Comparison of ENCODE assay signal across 15 cellular contexts in genomic region chr10:126671402-126671975, GRCh38. TPM values are rescaled to one million over a fixed set of nuclear protein-coding genes. Genes with fewer than 3 reads are reported as not detected.
DNase-seq lines count a peak whose midpoint lies in the region; FAIRE-seq lines count a peak whose summit lies in the region.
"Had no signal": no experiment of that assay in that cellular context is flagged by ENCODE, and none has a peak within 500 bp of the region (broad histone marks: within the 10 kb centered on the region; RNA-seq: fewer than 3 reads in every experiment).

No MANE protein-coding gene starts in this region.

- H2BK5ac ChIP-seq in mesendoderm (ENCODE audit: low read length): no peak overlapping the region

- CTCF ChIA-PET in activated naive CD4-positive, alpha-beta T cell treated with anti-CD3 and anti-CD28 coated beads, Interleukin-2, amount 10 ng/mL, durations not matched to agents 7 days and 5 days (lab: Charles Lee): no interaction called here

- H3K4me1 Mint-ChIP-seq in activated naive CD4-positive, alpha-beta T cell treated with anti-CD3 and anti-CD28 coated beads, Interleukin-2, amount 10 ng/mL, durations not matched to agents 7 days and 5 days: no peaks in the 10 kb centered on the region

- H3K4me2 ChIP-seq in mesendoderm (ENCODE audit: low read length): no peak overlapping the region
- H3K4me2 ChIP-seq: BLaER1 treated with 17β-estradiol and CSF1 and Interleukin-3, amounts not matched to agents 10 nM and 100 nM had no signal

- no peak overlapping the region for H3K56ac ChIP-seq in mesendoderm (ENCODE audit: low read length)

- H3K18ac ChIP-seq in mesendoderm (ENCODE audit: low read length): no peak overlapping the region

- DNase-seq in NCI-H2196 (lab: John Stamatoyannopoulos, UW; ENCODE audit: unreplicated experiment): peak; percentile 18
- DNase-seq in NCI-H2196 treated with DMSO at 0.1 percent for 48 hours (lab: John Stamatoyannopoulos, UW; ENCODE audit: unreplicated experiment): no peak
- peak; percentile 74 for DNase-seq in mesendoderm
- DNase-seq in MV-4-11 (lab: John Stamatoyannopoulos, UW): no peak
- no peak for DNase-seq in HTR-8/SVneo (ENCODE audit: insufficient read length, low spot score)
- no peak for DNase-seq in HK-2 (ENCODE audit: unreplicated experiment)
- DNase-seq in activated naive CD4-positive, alpha-beta T cell treated with anti-CD3 and anti-CD28 coated beads, Interleukin-2, amount 10 ng/mL, durations not matched to agents 7 days and 5 days: no peak
- DNase-seq: H7, IMR-90, NCI-H1694 treated with DMSO at 0.1 percent for 48 hours, NCI-H526, T-helper 1 cell had no signal

- no peak overlapping the region for H4K5ac ChIP-seq in mesendoderm (ENCODE audit: low read length)

- peaks cover 2% of the 10 kb centered on the region for H3K36me3 Mint-ChIP-seq in activated naive CD4-positive, alpha-beta T cell treated with anti-CD3 and anti-CD28 coated beads, Interleukin-2, amount 10 ng/mL, durations not matched to agents 7 days and 5 days

- no peaks in the 10 kb centered on the region for H3K79me2 ChIP-seq in mesendoderm (ENCODE audit: control insufficient read depth, insufficient read depth, low read length)

- no peaks in the 10 kb centered on the region for H3K27me3 Mint-ChIP-seq in activated naive CD4-positive, alpha-beta T cell treated with anti-CD3 and anti-CD28 coated beads, Interleukin-2, amount 10 ng/mL, durations not matched to agents 7 days and 5 days

- no peaks in the 10 kb centered on the region for H3K79me1 ChIP-seq in mesendoderm (ENCODE audit: low read length)

- H3K23ac ChIP-seq in mesendoderm (ENCODE audit: low read length): no peak overlapping the region

- H3K27ac ChIP-seq in angular gyrus (ENCODE audit: low read depth, low read length) (peak overlapping the region; percentile 93), mesendoderm (ENCODE audit: low read depth, low read length) (no peak overlapping the region)
- H3K27ac ChIP-seq: BLaER1 treated with 17β-estradiol and CSF1 and Interleukin-3, amounts not matched to agents 10 nM and 100 nM; SK-N-MC had no signal

- no peak overlapping the region for H2AK5ac ChIP-seq in mesendoderm (ENCODE audit: low read length)

- peaks cover 3% of the 10 kb centered on the region for H3K4me1 ChIP-seq in mesendoderm (ENCODE audit: control insufficient read depth, low read depth, low read length)
- H3K4me1 ChIP-seq: BLaER1 treated with 17β-estradiol and CSF1 and Interleukin-3, amounts not matched to agents 10 nM and 100 nM had no signal

- WGBS in mesendoderm (ENCODE audit: extremely low coverage, insufficient coverage, low lambda C conversion rate): no CpG with 5 or more reads among the region's 3 CpGs

- no peak overlapping the region for H2BK15ac ChIP-seq in mesendoderm (replicated peaks; ENCODE audit: low read depth)

- no peak overlapping the region for H3K4me3 ChIP-seq in mesendoderm (ENCODE audit: low read length)
- H3K4me3 ChIP-seq: BLaER1 treated with 17β-estradiol and CSF1 and Interleukin-3, amounts not matched to agents 10 nM and 100 nM; SK-N-MC had no signal

- H3K27ac Mint-ChIP-seq in activated naive CD4-positive, alpha-beta T cell treated with anti-CD3 and anti-CD28 coated beads, Interleukin-2, amount 10 ng/mL, durations not matched to agents 7 days and 5 days: no peak overlapping the region

- H3K4me3 Mint-ChIP-seq in activated naive CD4-positive, alpha-beta T cell treated with anti-CD3 and anti-CD28 coated beads, Interleukin-2, amount 10 ng/mL, durations not matched to agents 7 days and 5 days: no peak overlapping the region

- no peak for FAIRE-seq in HTR-8/SVneo (lab: Jason Lieb, UNC)

- no peaks in the 10 kb centered on the region for H3K36me3 ChIP-seq in mesendoderm (ENCODE audit: control insufficient read depth, insufficient read depth, low read length)
- H3K36me3 ChIP-seq: BLaER1 treated with 17β-estradiol and CSF1 and Interleukin-3, amounts not matched to agents 10 nM and 100 nM had no signal

- H3K27me3 ChIP-seq in mesendoderm (ENCODE audit: insufficient read depth, low read length, poor library complexity): no peaks in the 10 kb centered on the region
- H3K27me3 ChIP-seq: BLaER1 treated with 17β-estradiol and CSF1 and Interleukin-3, amounts not matched to agents 10 nM and 100 nM had no signal

- H3K9ac ChIP-seq in mesendoderm (ENCODE audit: low read length): no peak overlapping the region
- H3K9ac ChIP-seq: BLaER1 treated with 17β-estradiol and CSF1 and Interleukin-3, amounts not matched to agents 10 nM and 100 nM had no signal

- no peak overlapping the region for H4K8ac ChIP-seq in mesendoderm (ENCODE audit: low read depth, low read length)

- H2BK120ac ChIP-seq in mesendoderm (ENCODE audit: low read depth, low read length): no peak overlapping the region

- H3K9me3 Mint-ChIP-seq in activated naive CD4-positive, alpha-beta T cell treated with anti-CD3 and anti-CD28 coated beads, Interleukin-2, amount 10 ng/mL, durations not matched to agents 7 days and 5 days: peaks cover 13% of the 10 kb centered on the region

- H3K4ac ChIP-seq in mesendoderm (ENCODE audit: low read depth, low read length): no peak overlapping the region

RNA-seq across cellular contexts. Expression of gene C10orf90, which starts 1.0 kb away (rescaled TPM):
- 0.53 TPM for polyA plus RNA-seq in mesendoderm (2013, experiment 1 of 2)
- polyA plus RNA-seq in mesendoderm (2013, experiment 2 of 2): 0.46 TPM

Comparison
In these comparisons a context has a peak if more than half of its experiments do, and no peak if none do; other contexts are left out.
1. DNase-seq: peak in NCI-H2196 (single experiment) and mesendoderm (single experiment); none in NCI-H2196 treated with DMSO at 0.1 percent for 48 hours (single experiment), MV-4-11 (single experiment), HTR-8/SVneo (single experiment), HK-2 (single experiment) and activated naive CD4-positive, alpha-beta T cell treated with anti-CD3 and anti-CD28 coated beads, Interleukin-2, amount 10 ng/mL, durations not matched to agents 7 days and 5 days (single experiment).